2 cellular contexts compared by ENCODE assay signal in the genomic region with DNA sequence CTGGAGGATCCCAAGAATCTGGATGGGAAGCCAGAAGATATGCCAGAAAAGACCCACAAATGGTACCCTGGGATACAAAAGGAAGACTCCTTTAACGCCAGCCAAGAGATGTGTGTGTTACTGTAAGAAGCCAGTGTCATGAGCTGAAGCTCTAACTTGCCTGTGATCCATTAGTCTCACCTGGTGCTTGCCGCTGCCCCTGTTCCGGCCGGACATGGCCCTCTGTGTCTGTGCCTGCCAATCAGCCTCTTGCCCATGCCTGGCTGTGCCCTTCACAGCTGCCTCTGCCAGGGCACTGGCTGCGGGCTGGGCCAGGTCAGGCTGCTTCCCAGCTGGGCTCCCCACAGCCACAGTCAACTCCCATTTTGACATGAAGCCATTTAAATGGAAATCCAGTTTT.
TF ChIP-seq lines count a peak whose summit lies in the region.

No MANE protein-coding gene starts in this region.

TF ChIP-seq in GM23338, 12 proteins besides CTCF, POLR2A, EP300 and RAD21:
- no peak for TF ChIP-seq ZNF331 (CRISPR knock-in tag; IDR thresholded peaks at IDR 0.05; ENCODE audit: low read depth)
- no peak for TF ChIP-seq POLR2AphosphoS5 (IDR thresholded peaks at IDR 0.05; ENCODE audit: low read depth)

TF ChIP-seq in WTC11, 78 proteins besides CTCF, POLR2A, EP300 and RAD21:
- TF ChIP-seq FOXP1 (CRISPR knock-in tag; IDR thresholded peaks at IDR 0.05; ENCODE audit: borderline replicate concordance), result no peak
- TF ChIP-seq MYBL2 (CRISPR knock-in tag; IDR thresholded peaks at IDR 0.05), result no peak
- TF ChIP-seq CREM (CRISPR knock-in tag; IDR thresholded peaks at IDR 0.05), result no peak
- TF ChIP-seq, protein P1, sequence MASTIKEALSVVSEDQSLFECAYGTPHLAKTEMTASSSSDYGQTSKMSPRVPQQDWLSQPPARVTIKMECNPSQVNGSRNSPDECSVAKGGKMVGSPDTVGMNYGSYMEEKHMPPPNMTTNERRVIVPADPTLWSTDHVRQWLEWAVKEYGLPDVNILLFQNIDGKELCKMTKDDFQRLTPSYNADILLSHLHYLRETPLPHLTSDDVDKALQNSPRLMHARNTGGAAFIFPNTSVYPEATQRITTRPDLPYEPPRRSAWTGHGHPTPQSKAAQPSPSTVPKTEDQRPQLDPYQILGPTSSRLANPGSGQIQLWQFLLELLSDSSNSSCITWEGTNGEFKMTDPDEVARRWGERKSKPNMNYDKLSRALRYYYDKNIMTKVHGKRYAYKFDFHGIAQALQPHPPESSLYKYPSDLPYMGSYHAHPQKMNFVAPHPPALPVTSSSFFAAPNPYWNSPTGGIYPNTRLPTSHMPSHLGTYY (CRISPR knock-in tag; IDR thresholded peaks at IDR 0.05), result no peak
- no peak for TF ChIP-seq KAT7 (CRISPR knock-in tag; IDR thresholded peaks at IDR 0.05; ENCODE audit: borderline replicate concordance)
- TF ChIP-seq SP1 (CRISPR knock-in tag; conservative IDR thresholded peaks at IDR 0.05), result no peak
- no peak for TF ChIP-seq ZNF138 (CRISPR knock-in tag; conservative IDR thresholded peaks at IDR 0.05)
- TF ChIP-seq OVOL2 (CRISPR knock-in tag; IDR thresholded peaks at IDR 0.05; ENCODE audit: borderline replicate concordance), result no peak
- TF ChIP-seq EMX1 (CRISPR knock-in tag; IDR thresholded peaks at IDR 0.05), result no peak
- TF ChIP-seq, protein P2, sequence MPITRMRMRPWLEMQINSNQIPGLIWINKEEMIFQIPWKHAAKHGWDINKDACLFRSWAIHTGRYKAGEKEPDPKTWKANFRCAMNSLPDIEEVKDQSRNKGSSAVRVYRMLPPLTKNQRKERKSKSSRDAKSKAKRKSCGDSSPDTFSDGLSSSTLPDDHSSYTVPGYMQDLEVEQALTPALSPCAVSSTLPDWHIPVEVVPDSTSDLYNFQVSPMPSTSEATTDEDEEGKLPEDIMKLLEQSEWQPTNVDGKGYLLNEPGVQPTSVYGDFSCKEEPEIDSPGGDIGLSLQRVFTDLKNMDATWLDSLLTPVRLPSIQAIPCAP (CRISPR knock-in tag; IDR thresholded peaks at IDR 0.05), result no peak
- TF ChIP-seq, protein P3, sequence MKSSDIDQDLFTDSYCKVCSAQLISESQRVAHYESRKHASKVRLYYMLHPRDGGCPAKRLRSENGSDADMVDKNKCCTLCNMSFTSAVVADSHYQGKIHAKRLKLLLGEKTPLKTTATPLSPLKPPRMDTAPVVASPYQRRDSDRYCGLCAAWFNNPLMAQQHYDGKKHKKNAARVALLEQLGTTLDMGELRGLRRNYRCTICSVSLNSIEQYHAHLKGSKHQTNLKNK (CRISPR knock-in tag; IDR thresholded peaks at IDR 0.05), result no peak
- TF ChIP-seq, protein P4, sequence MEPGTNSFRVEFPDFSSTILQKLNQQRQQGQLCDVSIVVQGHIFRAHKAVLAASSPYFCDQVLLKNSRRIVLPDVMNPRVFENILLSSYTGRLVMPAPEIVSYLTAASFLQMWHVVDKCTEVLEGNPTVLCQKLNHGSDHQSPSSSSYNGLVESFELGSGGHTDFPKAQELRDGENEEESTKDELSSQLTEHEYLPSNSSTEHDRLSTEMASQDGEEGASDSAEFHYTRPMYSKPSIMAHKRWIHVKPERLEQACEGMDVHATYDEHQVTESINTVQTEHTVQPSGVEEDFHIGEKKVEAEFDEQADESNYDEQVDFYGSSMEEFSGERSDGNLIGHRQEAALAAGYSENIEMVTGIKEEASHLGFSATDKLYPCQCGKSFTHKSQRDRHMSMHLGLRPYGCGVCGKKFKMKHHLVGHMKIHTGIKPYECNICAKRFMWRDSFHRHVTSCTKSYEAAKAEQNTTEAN (CRISPR knock-in tag; IDR thresholded peaks at IDR 0.05), result no peak
- no peak for TF ChIP-seq NR2C2 (CRISPR knock-in tag; IDR thresholded peaks at IDR 0.05)
- TF ChIP-seq, protein P5, sequence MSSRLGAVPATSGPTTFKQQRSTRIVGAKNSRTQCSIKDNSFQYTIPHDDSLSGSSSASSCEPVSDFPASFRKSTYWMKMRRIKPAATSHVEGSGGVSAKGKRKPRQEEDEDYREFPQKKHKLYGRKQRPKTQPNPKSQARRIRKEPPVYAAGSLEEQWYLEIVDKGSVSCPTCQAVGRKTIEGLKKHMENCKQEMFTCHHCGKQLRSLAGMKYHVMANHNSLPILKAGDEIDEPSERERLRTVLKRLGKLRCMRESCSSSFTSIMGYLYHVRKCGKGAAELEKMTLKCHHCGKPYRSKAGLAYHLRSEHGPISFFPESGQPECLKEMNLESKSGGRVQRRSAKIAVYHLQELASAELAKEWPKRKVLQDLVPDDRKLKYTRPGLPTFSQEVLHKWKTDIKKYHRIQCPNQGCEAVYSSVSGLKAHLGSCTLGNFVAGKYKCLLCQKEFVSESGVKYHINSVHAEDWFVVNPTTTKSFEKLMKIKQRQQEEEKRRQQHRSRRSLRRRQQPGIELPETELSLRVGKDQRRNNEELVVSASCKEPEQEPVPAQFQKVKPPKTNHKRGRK (CRISPR knock-in tag; IDR thresholded peaks at IDR 0.05; ENCODE audit: borderline replicate concordance), result no peak
- TF ChIP-seq, protein P6, sequence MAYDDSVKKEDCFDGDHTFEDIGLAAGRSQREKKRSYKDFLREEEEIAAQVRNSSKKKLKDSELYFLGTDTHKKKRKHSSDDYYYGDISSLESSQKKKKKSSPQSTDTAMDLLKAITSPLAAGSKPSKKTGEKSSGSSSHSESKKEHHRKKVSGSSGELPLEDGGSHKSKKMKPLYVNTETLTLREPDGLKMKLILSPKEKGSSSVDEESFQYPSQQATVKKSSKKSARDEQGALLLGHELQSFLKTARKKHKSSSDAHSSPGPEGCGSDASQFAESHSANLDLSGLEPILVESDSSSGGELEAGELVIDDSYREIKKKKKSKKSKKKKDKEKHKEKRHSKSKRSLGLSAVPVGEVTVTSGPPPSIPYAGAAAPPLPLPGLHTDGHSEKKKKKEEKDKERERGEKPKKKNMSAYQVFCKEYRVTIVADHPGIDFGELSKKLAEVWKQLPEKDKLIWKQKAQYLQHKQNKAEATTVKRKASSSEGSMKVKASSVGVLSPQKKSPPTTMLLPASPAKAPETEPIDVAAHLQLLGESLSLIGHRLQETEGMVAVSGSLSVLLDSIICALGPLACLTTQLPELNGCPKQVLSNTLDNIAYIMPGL (CRISPR knock-in tag; IDR thresholded peaks at IDR 0.05), result no peak
- no peak for TF ChIP-seq IRF2 (CRISPR knock-in tag; IDR thresholded peaks at IDR 0.05; ENCODE audit: borderline replicate concordance, low read depth)
- no peak for TF ChIP-seq ESRRA (CRISPR knock-in tag; IDR thresholded peaks at IDR 0.05; ENCODE audit: borderline replicate concordance)
- TF ChIP-seq, protein P7, sequence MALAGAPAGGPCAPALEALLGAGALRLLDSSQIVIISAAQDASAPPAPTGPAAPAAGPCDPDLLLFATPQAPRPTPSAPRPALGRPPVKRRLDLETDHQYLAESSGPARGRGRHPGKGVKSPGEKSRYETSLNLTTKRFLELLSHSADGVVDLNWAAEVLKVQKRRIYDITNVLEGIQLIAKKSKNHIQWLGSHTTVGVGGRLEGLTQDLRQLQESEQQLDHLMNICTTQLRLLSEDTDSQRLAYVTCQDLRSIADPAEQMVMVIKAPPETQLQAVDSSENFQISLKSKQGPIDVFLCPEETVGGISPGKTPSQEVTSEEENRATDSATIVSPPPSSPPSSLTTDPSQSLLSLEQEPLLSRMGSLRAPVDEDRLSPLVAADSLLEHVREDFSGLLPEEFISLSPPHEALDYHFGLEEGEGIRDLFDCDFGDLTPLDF (CRISPR knock-in tag; IDR thresholded peaks at IDR 0.05), result no peak
